In the genomic region with DNA sequence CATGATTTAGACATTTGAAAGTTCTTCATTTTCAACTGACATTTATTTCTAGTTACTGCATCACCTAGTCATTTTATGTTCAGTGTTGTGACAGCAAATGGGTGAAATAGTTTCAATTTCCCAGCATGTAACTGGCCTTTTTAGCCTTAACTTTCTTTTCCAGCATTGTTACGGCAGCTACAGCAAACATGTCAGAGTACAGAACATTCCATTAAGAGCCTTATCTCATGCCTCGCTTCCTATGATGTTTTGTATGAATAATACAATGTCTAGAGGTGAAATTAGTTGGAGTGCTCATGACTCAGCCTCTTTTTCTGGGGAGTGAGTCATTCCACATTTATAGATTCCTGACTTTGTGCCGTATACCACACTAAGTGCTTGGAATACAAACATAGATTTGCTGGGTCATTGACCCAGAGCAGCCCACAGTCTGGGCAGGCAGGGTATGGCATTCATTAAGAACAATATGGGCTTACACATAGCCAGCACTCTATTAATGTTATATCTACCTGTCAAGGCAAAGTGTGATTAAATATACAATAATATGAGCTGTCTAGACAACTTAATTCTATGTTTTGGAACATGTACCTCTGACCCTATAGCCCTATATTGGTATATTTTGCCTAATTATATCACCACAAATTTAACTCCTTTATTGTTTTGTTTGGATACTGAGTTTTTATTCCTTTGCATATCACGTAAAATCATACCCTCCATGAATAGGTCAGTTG, we compare ENCODE assay signal across 8 cellular contexts.
DNase-seq lines count a peak whose midpoint lies in the region; ATAC-seq and TF ChIP-seq lines count a peak whose summit lies in the region.

No MANE protein-coding gene starts in this region.

- H3K4me3 ChIP-seq in choroid plexus epithelial cell (ENCODE audit: low read depth, low read length) (no peak overlapping the region), mesendoderm (ENCODE audit: low read length) (no peak overlapping the region)

- no peak overlapping the region for H2BK15ac ChIP-seq in mesendoderm (replicated peaks; ENCODE audit: low read depth)

- no CpG with 5 or more reads among the region's 4 CpGs for WGBS in mesendoderm (ENCODE audit: extremely low coverage, insufficient coverage, low lambda C conversion rate)

- TF ChIP-seq CTCF in AG09319 (IDR thresholded peaks at IDR 0.05; ENCODE audit: low read depth, low read length) (no peak), choroid plexus epithelial cell (conservative IDR thresholded peaks at IDR 0.05; ENCODE audit: low read depth, low read length) (no peak)

- no peak overlapping the region for H2AK5ac ChIP-seq in mesendoderm (ENCODE audit: low read length)

- H4K8ac ChIP-seq in mesendoderm (ENCODE audit: low read depth, low read length) = no peak overlapping the region

- DNase-seq in AG09319 (ENCODE audit: extremely low read depth, low read depth) (peak; percentile 75), NCI-H146 treated with DMSO at 0.1 percent for 48 hours (lab: John Stamatoyannopoulos, UW; ENCODE audit: unreplicated experiment) (peak; percentile 81), choroid plexus epithelial cell (ENCODE audit: low read depth) (peak; percentile 98), mucosa of gallbladder (ENCODE audit: low spot score) (peak; percentile 71), mesendoderm (no peak), NOMO-1 treated with dmso at 0.1 percent for 144 hours (lab: John Stamatoyannopoulos, UW; ENCODE audit: unreplicated experiment) (no peak)
- DNase-seq in activated CD8-positive, alpha-beta memory T cell treated with anti-CD3 and anti-CD28 coated beads, Interleukin-2, amount 10 ng/mL, durations not matched to agents 7 days and 5 days = no peak
- DNase-seq in activated T-cell treated with anti-CD3 and anti-CD28 coated beads, Interleukin-2, amount 50 U/mL, for 72 hours = no peak

- no peak overlapping the region for H3K56ac ChIP-seq in mesendoderm (ENCODE audit: low read length)

- no peaks in the 10 kb centered on the region for H3K79me2 ChIP-seq in mesendoderm (ENCODE audit: control insufficient read depth, insufficient read depth, low read length)

- no peak overlapping the region for H3K4me2 ChIP-seq in mesendoderm (ENCODE audit: low read length)

- H3K79me1 ChIP-seq in mesendoderm (ENCODE audit: low read length) = no peaks in the 10 kb centered on the region

- H3K27ac ChIP-seq in mesendoderm (ENCODE audit: low read depth, low read length) = no peak overlapping the region

- H3K9ac ChIP-seq in mesendoderm (ENCODE audit: low read length) = no peak overlapping the region

- no peak overlapping the region for H2BK120ac ChIP-seq in mesendoderm (ENCODE audit: low read depth, low read length)

- H3K36me3 ChIP-seq in mesendoderm (ENCODE audit: control insufficient read depth, insufficient read depth, low read length) = no peaks in the 10 kb centered on the region

- no peak for ATAC-seq in activated CD8-positive, alpha-beta memory T cell treated with anti-CD3 and anti-CD28 coated beads, Interleukin-2, amount 10 ng/mL, durations not matched to agents 7 days and 5 days
- ATAC-seq in activated T-cell treated with anti-CD3 and anti-CD28 coated beads, Interleukin-2, amount 50 U/mL, for 72 hours (replicated peaks in 1 of 2) = no peak

- H3K27me3 Mint-ChIP-seq in activated CD8-positive, alpha-beta memory T cell treated with anti-CD3 and anti-CD28 coated beads, Interleukin-2, amount 10 ng/mL, durations not matched to agents 7 days and 5 days = no peaks in the 10 kb centered on the region
- H3K27me3 Mint-ChIP-seq in activated T-cell treated with anti-CD3 and anti-CD28 coated beads, Interleukin-2, amount 50 U/mL, for 72 hours (ENCODE audit: low read depth) = no peaks in the 10 kb centered on the region

- H3K36me3 Mint-ChIP-seq in activated CD8-positive, alpha-beta memory T cell treated with anti-CD3 and anti-CD28 coated beads, Interleukin-2, amount 10 ng/mL, durations not matched to agents 7 days and 5 days = no peaks in the 10 kb centered on the region
- H3K36me3 Mint-ChIP-seq in activated T-cell treated with anti-CD3 and anti-CD28 coated beads, Interleukin-2, amount 50 U/mL, for 72 hours (ENCODE audit: insufficient read depth in 2 of 2) = no peaks in the 10 kb centered on the region

- no peak overlapping the region for H3K4ac ChIP-seq in mesendoderm (ENCODE audit: low read depth, low read length)

- no peak overlapping the region for H2BK5ac ChIP-seq in mesendoderm (ENCODE audit: low read length)

- no peak overlapping the region for H3K23ac ChIP-seq in mesendoderm (ENCODE audit: low read length)

- no peaks in the 10 kb centered on the region for H3K4me1 Mint-ChIP-seq in activated CD8-positive, alpha-beta memory T cell treated with anti-CD3 and anti-CD28 coated beads, Interleukin-2, amount 10 ng/mL, durations not matched to agents 7 days and 5 days
- H3K4me1 Mint-ChIP-seq in activated T-cell treated with anti-CD3 and anti-CD28 coated beads, Interleukin-2, amount 50 U/mL, for 72 hours (ENCODE audit: low read depth) = no peaks in the 10 kb centered on the region

- no peaks in the 10 kb centered on the region for H3K4me1 ChIP-seq in mesendoderm (ENCODE audit: control insufficient read depth, low read depth, low read length)

- CTCF ChIA-PET in activated CD8-positive, alpha-beta memory T cell treated with anti-CD3 and anti-CD28 coated beads, Interleukin-2, amount 10 ng/mL, durations not matched to agents 7 days and 5 days (lab: Charles Lee) = interaction anchor here (0.8 kb wide), 1 partner anchor 226 kb away, joined by 3 read pairs; no protein-coding TSS in a partner anchor

- H3K18ac ChIP-seq in mesendoderm (ENCODE audit: low read length) = no peak overlapping the region

- H3K27me3 ChIP-seq in mesendoderm (ENCODE audit: insufficient read depth, low read length, poor library complexity) = no peaks in the 10 kb centered on the region

- H4K5ac ChIP-seq in mesendoderm (ENCODE audit: low read length) = no peak overlapping the region

- H3K4me3 Mint-ChIP-seq in activated CD8-positive, alpha-beta memory T cell treated with anti-CD3 and anti-CD28 coated beads, Interleukin-2, amount 10 ng/mL, durations not matched to agents 7 days and 5 days = no peak overlapping the region
- H3K4me3 Mint-ChIP-seq in activated T-cell treated with anti-CD3 and anti-CD28 coated beads, Interleukin-2, amount 50 U/mL, for 72 hours = no peak overlapping the region

- H3K9me3 Mint-ChIP-seq in activated CD8-positive, alpha-beta memory T cell treated with anti-CD3 and anti-CD28 coated beads, Interleukin-2, amount 10 ng/mL, durations not matched to agents 7 days and 5 days (ENCODE audit: low read depth) = peaks cover 2% of the 10 kb centered on the region
- H3K9me3 Mint-ChIP-seq in activated T-cell treated with anti-CD3 and anti-CD28 coated beads, Interleukin-2, amount 50 U/mL, for 72 hours = peaks cover 5 to 10% of the 10 kb centered on the region in 2 donors

- no peak overlapping the region for H3K27ac Mint-ChIP-seq in activated CD8-positive, alpha-beta memory T cell treated with anti-CD3 and anti-CD28 coated beads, Interleukin-2, amount 10 ng/mL, durations not matched to agents 7 days and 5 days
- H3K27ac Mint-ChIP-seq in activated T-cell treated with anti-CD3 and anti-CD28 coated beads, Interleukin-2, amount 50 U/mL, for 72 hours = no peak overlapping the region

Comparison
In these comparisons a context has a peak if more than half of its experiments do, and no peak if none do; other contexts are left out.
1. DNase-seq: peak in AG09319 (single experiment), NCI-H146 treated with DMSO at 0.1 percent for 48 hours (single experiment), choroid plexus epithelial cell (single experiment) and mucosa of gallbladder (single experiment); none in activated CD8-positive, alpha-beta memory T cell treated with anti-CD3 and anti-CD28 coated beads, Interleukin-2, amount 10 ng/mL, durations not matched to agents 7 days and 5 days (single experiment), mesendoderm (single experiment), NOMO-1 treated with dmso at 0.1 percent for 144 hours (single experiment) and activated T-cell treated with anti-CD3 and anti-CD28 coated beads, Interleukin-2, amount 50 U/mL, for 72 hours (0 of 2).